ENCODE assay signal across 11 cellular contexts in the genomic region with DNA sequence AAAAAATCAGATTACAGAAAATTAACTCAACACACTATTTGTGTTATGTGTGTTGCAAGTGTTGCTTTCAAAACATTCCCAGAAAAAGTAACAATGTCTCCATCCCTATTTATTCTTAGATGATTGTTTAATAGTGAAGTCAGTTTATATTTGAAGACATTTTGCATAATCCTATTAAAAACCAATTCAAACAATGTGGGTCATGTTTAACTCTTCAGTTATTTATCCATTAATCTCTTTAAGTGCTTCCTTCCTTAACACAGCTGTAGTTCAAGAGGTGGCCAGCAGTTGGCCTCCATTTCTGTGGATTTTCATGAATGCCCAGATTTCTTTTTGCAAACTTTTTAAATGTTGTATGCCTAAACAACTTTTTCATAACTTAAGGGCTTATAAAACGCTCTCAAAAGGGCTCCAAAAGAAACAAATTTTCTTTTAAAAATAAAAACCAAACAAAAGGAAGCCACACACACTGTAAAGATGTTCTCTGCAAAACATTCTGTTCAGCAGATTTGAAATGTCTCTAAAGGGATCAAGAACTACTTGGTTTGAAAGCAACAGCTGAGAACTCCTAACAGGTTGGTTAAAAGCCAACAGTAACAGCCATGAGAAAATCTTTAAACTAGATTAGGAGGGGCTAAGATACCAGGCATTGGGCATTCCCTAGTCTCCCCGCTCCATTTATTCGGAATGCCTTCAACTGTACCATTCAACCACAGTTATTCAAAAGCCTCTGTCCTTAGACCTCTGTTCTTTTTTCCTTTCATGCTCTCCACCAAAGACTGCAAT.
DNase-seq lines count a peak whose midpoint lies in the region; ATAC-seq and TF ChIP-seq lines count a peak whose summit lies in the region.
"Had no signal": no experiment of that assay in that cellular context is flagged by ENCODE, and none has a peak within 500 bp of the region (broad histone marks: within the 10 kb centered on the region; RNA-seq: fewer than 3 reads in every experiment).

No MANE protein-coding gene starts in this region.

- H3K4me1 Mint-ChIP-seq in memory B cell, result peaks cover 10% of the 10 kb centered on the region

- peak overlapping the region; percentile 7 for H3K27ac Mint-ChIP-seq in memory B cell

- peak; percentile 29 for TF ChIP-seq CTCF in AG09309 (IDR thresholded peaks at IDR 0.05; ENCODE audit: control insufficient read depth, insufficient read depth, low read depth, low read length, missing control alignments)
- peak; percentile 56 for TF ChIP-seq CTCF in brain microvascular endothelial cell (IDR thresholded peaks at IDR 0.05; ENCODE audit: low read depth, low read length, missing control alignments)

- no peaks in the 10 kb centered on the region for H3K27me3 Mint-ChIP-seq in memory B cell
- H3K27me3 Mint-ChIP-seq: CD4-positive, alpha-beta memory T cell had no signal

- H3K27ac ChIP-seq in brain microvascular endothelial cell, result no peak overlapping the region

- H3K9me3 Mint-ChIP-seq in memory B cell, result peaks cover 2% of the 10 kb centered on the region

- H3K36me3 ChIP-seq in brain microvascular endothelial cell (replicated peaks), result peaks cover 6% of the 10 kb centered on the region

- in situ Hi-C loops in brain microvascular endothelial cell (cut with HindIII; ENCODE audit: low pct_ligation_motif_present, low sequenced_read_pairs) (no loop called here), G401 (cut with HindIII; ENCODE audit: low sequenced_read_pairs) (no loop called here)

- H3K27me3 ChIP-seq in brain microvascular endothelial cell (replicated peaks), result no peaks in the 10 kb centered on the region

- peaks cover 26% of the 10 kb centered on the region for H3K36me3 Mint-ChIP-seq in memory B cell

- H3K4me3 ChIP-seq in AG09309 (ENCODE audit: control insufficient read depth, low read depth, low read length) (no peak overlapping the region), brain microvascular endothelial cell (ENCODE audit: low read depth, low read length) (no peak overlapping the region)

- DNase-seq in AG09309 (ENCODE audit: low read depth) (no peak), HuH-7.5 (ENCODE audit: low spot score) (peak; percentile 9), brain microvascular endothelial cell (no peak), memory B cell (ENCODE audit: low spot score in 2 of 2) (no peak), G401 (ENCODE audit: low spot score) (no peak), mesenteric fat pad (ENCODE audit: low spot score) (no peak)
- DNase-seq: activated CD4-positive, alpha-beta T cell treated with anti-CD3 and anti-CD28 coated beads for 4 hours; CD4-positive, alpha-beta memory T cell; stimulated activated CD4-positive, alpha-beta T cell treated with anti-CD3 and anti-CD28 coated beads, Interleukin-2, amount 100 ng/mL, for 24 hours had no signal

- ATAC-seq in memory B cell (ENCODE audit: low read depth) (no peak), HG02610 (IDR thresholded peaks at IDR 0.05; ENCODE audit: unreplicated experiment) (no peak), HG02588 (IDR thresholded peaks at IDR 0.05; ENCODE audit: unreplicated experiment) (no peak)

- H3K4me3 Mint-ChIP-seq in memory B cell, result no peak overlapping the region
- H3K4me3 Mint-ChIP-seq: CD4-positive, alpha-beta memory T cell had no signal
